In genomic region chr11:83282084-83282716, GRCh38 we compare ENCODE assay signal across 25 cellular contexts. TPM values are rescaled to one million over a fixed set of nuclear protein-coding genes. Genes with fewer than 3 reads are reported as not detected.
DNase-seq lines count a peak whose midpoint lies in the region; ATAC-seq, FAIRE-seq and TF ChIP-seq lines count a peak whose summit lies in the region.
"Had no signal": no experiment of that assay in that cellular context is flagged by ENCODE, and none has a peak within 500 bp of the region (broad histone marks: within the 10 kb centered on the region; RNA-seq: fewer than 3 reads in every experiment).

No MANE protein-coding gene starts in this region.

- no peak overlapping the region for H3K27ac ChIP-seq in SU-DHL-6 (ENCODE audit: low read depth, low read length)
- H3K27ac ChIP-seq in fibroblast of lung (ENCODE audit: insufficient read depth, low read length): no peak overlapping the region
- H3K27ac ChIP-seq: BLaER1, HL-60, skin epidermis, stomach had no signal

- H2AFZ ChIP-seq in SU-DHL-6 (ENCODE audit: low read depth, low read length, severe bottlenecking): no peak overlapping the region
- H2AFZ ChIP-seq in fibroblast of lung (ENCODE audit: low read length): no peak overlapping the region

- H3K4me2 ChIP-seq in SU-DHL-6 (ENCODE audit: low read depth, low read length, poor library complexity, severe bottlenecking) (peak overlapping the region; percentile 3), fibroblast of lung (ENCODE audit: extremely low read depth, insufficient read depth, low read length) (peak overlapping the region; percentile 46), skeletal muscle satellite cell (ENCODE audit: low read length) (peak overlapping the region; percentile 56)
- H3K4me2 ChIP-seq: BLaER1 had no signal

- DNase-seq in GM12892 (ENCODE audit: insufficient read length): no peak
- peak in 1 of 2 donors; percentile 45 for DNase-seq in fibroblast of lung (ENCODE audit: low read depth in 2 of 2)
- DNase-seq in AG20443 (ENCODE audit: low spot score): no peak
- DNase-seq in stimulated activated CD4-positive, alpha-beta T cell treated with anti-CD3 and anti-CD28 coated beads, Interleukin-2, amount 100 ng/mL, for 24 hours: no peak
- DNase-seq: activated CD4-positive, alpha-beta T cell treated with anti-CD3 and anti-CD28 coated beads, Interleukin-2, amount 10 ng/mL, durations not matched to agents 24 days and 14 days; hypothalamus; islet precursor cell; naive B cell; NCI-H2029; posterior cingulate gyrus; RPMI8226; stimulated activated CD4-positive, alpha-beta T cell treated with anti-CD3 and anti-CD28 coated beads, Interleukin-4, amount 100 ng/mL, for 1 hour; stomach; trophoblast cell had no signal

- TF ChIP-seq CTCF in SU-DHL-6 (IDR thresholded peaks at IDR 0.05; ENCODE audit: insufficient read depth, low read length, poor library complexity, severe bottlenecking) (no peak), fibroblast of lung (conservative IDR thresholded peaks at IDR 0.05 in 1 of 2, IDR thresholded peaks at IDR 0.05 in 1 of 2; ENCODE audit: low read depth in 1 of 2, low read length in 2 of 2) (no peak)

- H3K4me1 ChIP-seq in fibroblast of lung (ENCODE audit: control insufficient read depth, extremely low read depth, insufficient read depth, low read length) (peaks cover 4% of the 10 kb centered on the region), skeletal muscle satellite cell (ENCODE audit: control insufficient read depth, insufficient read depth, low read length) (peaks cover 26% of the 10 kb centered on the region)

- H3K4me3 ChIP-seq in SU-DHL-6 (ENCODE audit: insufficient read depth, low read length, poor library complexity, severe bottlenecking) (no peak overlapping the region), fibroblast of lung (replicated peaks in 1 of 4; ENCODE audit: control extremely low read depth in 1 of 4, insufficient read depth in 1 of 4, low read depth in 3 of 4, low read length in 4 of 4) (peak overlapping the region in 1 of 4 experiments; percentile 5), skeletal muscle satellite cell (ENCODE audit: low read length) (no peak overlapping the region)
- H3K4me3 ChIP-seq: BLaER1, lung, skin epidermis, stomach had no signal

- ATAC-seq in GM19351 (IDR thresholded peaks at IDR 0.05; ENCODE audit: unreplicated experiment): no peak
- ATAC-seq: HCT116 had no signal

- H3K9ac ChIP-seq in SU-DHL-6 (ENCODE audit: low read length) (no peak overlapping the region), fibroblast of lung (ENCODE audit: insufficient read depth, low read length) (no peak overlapping the region), skeletal muscle satellite cell (ENCODE audit: low read depth, low read length) (no peak overlapping the region)
- H3K9ac ChIP-seq: BLaER1 had no signal

- peak; percentile 40 for FAIRE-seq in GM12892 (lab: Jason Lieb, UNC)
- FAIRE-seq: G401.6, GM12891, TTC549 had no signal

- H3F3A ChIP-seq in SU-DHL-6 (ENCODE audit: insufficient read depth): peaks cover under 1% of the 10 kb centered on the region; the same call in 1 of the 2 replicates

- peaks cover 16% of the 10 kb centered on the region; the same call in 1 of the 2 replicates for H3K36me3 ChIP-seq in SU-DHL-6 (ENCODE audit: low read length)
- H3K36me3 ChIP-seq in fibroblast of lung (ENCODE audit: control insufficient read depth, insufficient read depth, low read length): no peaks in the 10 kb centered on the region
- peaks cover 3% of the 10 kb centered on the region for H3K36me3 ChIP-seq in skeletal muscle satellite cell (ENCODE audit: insufficient read depth, low read length)

- H3K27me3 ChIP-seq in SU-DHL-6 (ENCODE audit: low read length) (no peaks in the 10 kb centered on the region), fibroblast of lung (ENCODE audit: control insufficient read depth, insufficient read depth, low read length) (no peaks in the 10 kb centered on the region), skeletal muscle satellite cell (ENCODE audit: control insufficient read depth, insufficient read depth, low read length) (no peaks in the 10 kb centered on the region)
- H3K27me3 ChIP-seq: BLaER1, stomach had no signal

- H3K79me2 ChIP-seq in SU-DHL-6 (ENCODE audit: insufficient read depth, low read length) (peaks cover 28% of the 10 kb centered on the region), fibroblast of lung (ENCODE audit: control insufficient read depth, insufficient read depth, low read length) (peaks cover 36% of the 10 kb centered on the region)

- H3K9me3 ChIP-seq in SU-DHL-6 (ENCODE audit: insufficient read depth, low read length) (no peaks in the 10 kb centered on the region), fibroblast of lung (ENCODE audit: control insufficient read depth, insufficient read depth, low read depth, low read length) (no peaks in the 10 kb centered on the region), skeletal muscle satellite cell (replicated peaks; ENCODE audit: low read length) (no peaks in the 10 kb centered on the region)
- H3K9me3 ChIP-seq: BLaER1, stomach had no signal

- TF ChIP-seq POLR2A in GM12892 (IDR thresholded peaks at IDR 0.05; ENCODE audit: low read depth, low read length): no peak

- H3K9me2 ChIP-seq in SU-DHL-6 (replicated peaks; ENCODE audit: insufficient read depth, low read length): no peaks in the 10 kb centered on the region

- H4K20me1 ChIP-seq in SU-DHL-6 (ENCODE audit: low read depth, low read length): no peaks in the 10 kb centered on the region
- no peaks in the 10 kb centered on the region for H4K20me1 ChIP-seq in fibroblast of lung (ENCODE audit: control insufficient read depth, extremely low read depth, insufficient read depth, low read length)
- H4K20me1 ChIP-seq: BLaER1 had no signal

RNA-seq across cellular contexts. Expression of gene CCDC90B, which starts 4.0 kb away (rescaled TPM):
- 49.6 TPM for polyA plus RNA-seq in GM12892 (2012; ENCODE audit: missing spikeins)
- total RNA-seq in fibroblast of lung: 94.3 and 109 TPM in 2 replicates
- 52.9 and 66.2 TPM in 2 replicates for polyA plus RNA-seq in fibroblast of lung
- polyA plus RNA-seq in fibroblast of lung (2012): 53.1 and 61.5 TPM in 2 replicates
- 7.0 and 14.0 TPM in 2 replicates for polyA minus RNA-seq in fibroblast of lung (ENCODE audit: low replicate concordance)
- total RNA-seq in skeletal muscle satellite cell (2012; rRNA removed): 47.0 and 57.0 TPM in 2 replicates

Comparison
In these comparisons a context has a peak if more than half of its experiments do, and no peak if none do; other contexts are left out.
1. H3K4me2 ChIP-seq: peak in every context shown above with its lines; median percentile 56 in skeletal muscle satellite cell; 46 in fibroblast of lung; 3 in SU-DHL-6.